ENCODE assay signal across 8 cellular contexts in genomic region chr3:150830094-150830681, GRCh38.
DNase-seq lines count a peak whose midpoint lies in the region; ATAC-seq, FAIRE-seq and TF ChIP-seq lines count a peak whose summit lies in the region.

No MANE protein-coding gene starts in this region.

- H4K20me1 ChIP-seq in OCI-LY1 (ENCODE audit: insufficient read depth, low read length), result no peaks in the 10 kb centered on the region

- TF ChIP-seq POLR2A in GM12891 (IDR thresholded peaks at IDR 0.05; ENCODE audit: low read depth, low read length), result no peak
- no peak for TF ChIP-seq POLR2A in heart left ventricle (IDR thresholded peaks at IDR 0.05)
- TF ChIP-seq POLR2A in body of pancreas (IDR thresholded peaks at IDR 0.05), result no peak

- ATAC-seq in GM21367 (IDR thresholded peaks at IDR 0.05; ENCODE audit: unreplicated experiment) (peak; percentile 55), heart left ventricle (no peak), body of pancreas (no peak)

- intact Hi-C loops in heart left ventricle (cut with DNase I), result no loop called here
- intact Hi-C loops in body of pancreas (cut with DNase I), result no loop called here

- no peak overlapping the region for H2AFZ ChIP-seq in OCI-LY1 (ENCODE audit: low read length)

- no peak overlapping the region for H3K9ac ChIP-seq in OCI-LY1 (ENCODE audit: low read length)

- H3F3A ChIP-seq in OCI-LY1 (ENCODE audit: insufficient read depth, low read length), result no peaks in the 10 kb centered on the region

- peak; percentile 58 for TF ChIP-seq CTCF in GM06990 (IDR thresholded peaks at IDR 0.05; ENCODE audit: insufficient read depth, low read length, poor library complexity, severe bottlenecking)
- TF ChIP-seq CTCF in OCI-LY1 (IDR thresholded peaks at IDR 0.05; ENCODE audit: low read length), result peak; percentile 73
- peak in 3 of 12 donors; percentile 4 to 21 (median 16) for TF ChIP-seq CTCF in heart left ventricle (IDR thresholded peaks at IDR 0.05)
- TF ChIP-seq CTCF in body of pancreas (IDR thresholded peaks at IDR 0.05), result peak in 2 of 7 experiments; percentile 5 to 8

- H3K27ac ChIP-seq in OCI-LY1 (ENCODE audit: low read depth, low read length, poor library complexity, severe bottlenecking) (no peak overlapping the region), heart left ventricle (no peak overlapping the region), body of pancreas (no peak overlapping the region)

- H3K79me2 ChIP-seq in OCI-LY1 (ENCODE audit: insufficient read depth, low read length), result no peaks in the 10 kb centered on the region

- H3K4me1 ChIP-seq in OCI-LY1 (ENCODE audit: insufficient read depth, low read length, severe bottlenecking) (no peaks in the 10 kb centered on the region), heart left ventricle (no peaks in the 10 kb centered on the region), body of pancreas (no peaks in the 10 kb centered on the region)

- H3K4me3 ChIP-seq in GM06990 (replicated peaks; ENCODE audit: low read depth, low read length), result no peak overlapping the region
- peak overlapping the region; percentile 23 for H3K4me3 ChIP-seq in OCI-LY1 (ENCODE audit: low read depth, low read length, poor library complexity, severe bottlenecking)
- no peak overlapping the region for H3K4me3 ChIP-seq in heart left ventricle
- no peak overlapping the region for H3K4me3 ChIP-seq in body of pancreas

- H3K27me3 ChIP-seq in GM06990 (replicated peaks; ENCODE audit: control insufficient read depth, insufficient read depth, low read length) (no peaks in the 10 kb centered on the region; the same call in none of the 2 replicates), OCI-LY1 (ENCODE audit: insufficient read depth, low read length) (no peaks in the 10 kb centered on the region), heart left ventricle (peaks cover 0 to 4% (median 0%) of the 10 kb centered on the region in 9 donors), body of pancreas (no peaks in the 10 kb centered on the region)

- DNase-seq in GM06990 (ENCODE audit: extremely low read depth, insufficient read length) (no peak), germinal center (ENCODE audit: low spot score) (peak; percentile 47), GM12891 (ENCODE audit: insufficient read length, low spot score) (no peak), amniotic stem cell (lab: John Stamatoyannopoulos, UW) (no peak), heart left ventricle (no peak), body of pancreas (no peak)

- peak overlapping the region; percentile 24; the same call in 1 of the 2 replicates for H3K4me2 ChIP-seq in OCI-LY1 (ENCODE audit: low read length)

- no peak for FAIRE-seq in GM12891 (lab: Jason Lieb, UNC)

- H3K9me3 ChIP-seq in OCI-LY1 (ENCODE audit: low read length), result no peaks in the 10 kb centered on the region
- peaks cover 0 to 1% (median 0%) of the 10 kb centered on the region in 12 donors for H3K9me3 ChIP-seq in heart left ventricle
- no peaks in the 10 kb centered on the region for H3K9me3 ChIP-seq in body of pancreas

- H3K9me2 ChIP-seq in OCI-LY1 (ENCODE audit: low read depth, low read length), result no peaks in the 10 kb centered on the region

- 77 to 83% (median 77%) methylated on average over 6 of the region's 6 CpGs for WGBS in heart left ventricle, 4 donors
- 68 to 72% methylated on average over 6 of the region's 6 CpGs for WGBS in body of pancreas, 2 donors

- H3K36me3 ChIP-seq in GM06990 (ENCODE audit: control insufficient read depth, insufficient read depth, low read length), result no peaks in the 10 kb centered on the region
- H3K36me3 ChIP-seq in OCI-LY1 (ENCODE audit: insufficient read depth, low read length), result no peaks in the 10 kb centered on the region
- no peaks in the 10 kb centered on the region for H3K36me3 ChIP-seq in heart left ventricle
- H3K36me3 ChIP-seq in body of pancreas (replicated peaks in 1 of 2; ENCODE audit: insufficient read depth in 1 of 2, low read depth in 2 of 2), result no peaks in the 10 kb centered on the region

TF ChIP-seq in GM12891, 5 proteins besides CTCF, POLR2A, EP300 and RAD21:
- TF ChIP-seq TAF1 (IDR thresholded peaks at IDR 0.05; ENCODE audit: low read depth, low read length) (no peak), POU2F2 (IDR thresholded peaks at IDR 0.05; ENCODE audit: low read depth, low read length) (no peak), POLR2AphosphoS5 (IDR thresholded peaks at IDR 0.05; ENCODE audit: low read depth, low read length) (no peak), PAX5 (IDR thresholded peaks at IDR 0.05; ENCODE audit: insufficient read depth, low read length, severe bottlenecking) (no peak), SPI1 (IDR thresholded peaks at IDR 0.05; ENCODE audit: low read depth, low read length) (no peak)
